Comparison of ENCODE assay signal across 2 cellular contexts in genomic region chr20:35886537-35886936, GRCh38.
TF ChIP-seq lines count a peak whose summit lies in the region.

No MANE protein-coding gene starts in this region.

TF ChIP-seq in IMR-90, 13 proteins besides CTCF, POLR2A, EP300 and RAD21 (continued from another document):
- TF ChIP-seq USF2 (IDR thresholded peaks at IDR 0.05; ENCODE audit: low read depth, low read length) = no peak

TF ChIP-seq in WTC11, 78 proteins besides CTCF, POLR2A, EP300 and RAD21 (continued from another document):
- TF ChIP-seq ZNF532 (CRISPR knock-in tag; IDR thresholded peaks at IDR 0.05; ENCODE audit: borderline replicate concordance) (no peak), ZNF512 (CRISPR knock-in tag; IDR thresholded peaks at IDR 0.05; ENCODE audit: borderline replicate concordance) (no peak), HMGA2 (CRISPR knock-in tag; IDR thresholded peaks at IDR 0.05) (no peak), HMGXB4 (CRISPR knock-in tag; IDR thresholded peaks at IDR 0.05) (no peak), OVOL2 (CRISPR knock-in tag; IDR thresholded peaks at IDR 0.05; ENCODE audit: borderline replicate concordance) (no peak), ZSCAN18 (CRISPR knock-in tag; IDR thresholded peaks at IDR 0.05) (no peak), TCF7 (CRISPR knock-in tag; IDR thresholded peaks at IDR 0.05; ENCODE audit: low read depth) (no peak), CBFB (CRISPR knock-in tag; IDR thresholded peaks at IDR 0.05; ENCODE audit: low read depth) (no peak), FOXP1 (CRISPR knock-in tag; IDR thresholded peaks at IDR 0.05; ENCODE audit: borderline replicate concordance) (no peak), IRF1 (CRISPR knock-in tag; IDR thresholded peaks at IDR 0.05) (no peak), NR1H2 (CRISPR knock-in tag; IDR thresholded peaks at IDR 0.05) (no peak), TP53 (CRISPR knock-in tag; IDR thresholded peaks at IDR 0.05) (no peak)
